9 cellular contexts compared by ENCODE assay signal in the genomic region with DNA sequence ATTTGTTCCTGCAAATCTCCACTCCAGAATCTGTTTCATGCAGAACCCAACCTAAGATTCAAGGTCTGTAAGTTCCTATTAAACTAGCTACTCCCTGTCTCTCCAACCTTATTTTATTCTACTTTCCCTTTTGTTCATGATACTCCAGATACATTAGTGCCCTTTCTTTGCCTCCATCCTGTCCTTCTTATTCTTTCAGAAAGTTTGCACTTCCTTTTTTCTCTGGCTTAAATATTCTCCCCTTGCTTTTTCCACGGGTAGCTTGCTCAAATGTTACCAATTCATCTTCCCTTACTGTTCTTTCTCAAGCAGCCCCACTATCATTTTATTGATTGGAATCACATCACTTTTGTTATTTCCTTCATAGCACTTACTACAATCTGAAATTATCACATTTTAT.
"Had no signal": no experiment of that assay in that cellular context is flagged by ENCODE, and none has a peak within 500 bp of the region (broad histone marks: within the 10 kb centered on the region; RNA-seq: fewer than 3 reads in every experiment).

No MANE protein-coding gene starts in this region.

- H3K27ac ChIP-seq: esophagus muscularis mucosa, tibial artery, uterus had no signal

- DNase-seq: activated CD4-positive, alpha-beta T cell treated with anti-CD3 and anti-CD28 coated beads, Interleukin-2, amount 10 ng/mL, durations not matched to agents 7 days and 5 days; activated naive CD4-positive, alpha-beta T cell treated with anti-CD3 and anti-CD28 coated beads, Interleukin-2, amount 10 ng/mL, durations not matched to agents 7 days and 5 days; hypothalamus; retina; stimulated activated CD4-positive, alpha-beta T cell treated with anti-CD3 and anti-CD28 coated beads, Interleukin-4, amount 100 ng/mL, for 4 hours; tibial artery; uterus had no signal

- ATAC-seq: WTC11 had no signal

- H3K36me3 ChIP-seq: esophagus muscularis mucosa, tibial artery, uterus had no signal

- H3K27ac Mint-ChIP-seq: activated CD4-positive, alpha-beta T cell treated with anti-CD3 and anti-CD28 coated beads, Interleukin-2, amount 10 ng/mL, durations not matched to agents 7 days and 5 days; activated naive CD4-positive, alpha-beta T cell treated with anti-CD3 and anti-CD28 coated beads, Interleukin-2, amount 10 ng/mL, durations not matched to agents 7 days and 5 days; WTC11 had no signal

- H3K4me3 ChIP-seq: esophagus muscularis mucosa, tibial artery, uterus had no signal

- H3K4me1 ChIP-seq: uterus had no signal

- H3K4me1 Mint-ChIP-seq: WTC11 had no signal

- H3K27me3 ChIP-seq: esophagus muscularis mucosa, tibial artery, uterus had no signal

- H3K9me3 Mint-ChIP-seq: activated naive CD4-positive, alpha-beta T cell treated with anti-CD3 and anti-CD28 coated beads, Interleukin-2, amount 10 ng/mL, durations not matched to agents 7 days and 5 days; WTC11 had no signal

- H3K4me3 Mint-ChIP-seq: activated CD4-positive, alpha-beta T cell treated with anti-CD3 and anti-CD28 coated beads, Interleukin-2, amount 10 ng/mL, durations not matched to agents 7 days and 5 days; activated naive CD4-positive, alpha-beta T cell treated with anti-CD3 and anti-CD28 coated beads, Interleukin-2, amount 10 ng/mL, durations not matched to agents 7 days and 5 days; WTC11 had no signal

- H3K9me3 ChIP-seq: esophagus muscularis mucosa, tibial artery, uterus had no signal

- H3K27me3 Mint-ChIP-seq: activated CD4-positive, alpha-beta T cell treated with anti-CD3 and anti-CD28 coated beads, Interleukin-2, amount 10 ng/mL, durations not matched to agents 7 days and 5 days; activated naive CD4-positive, alpha-beta T cell treated with anti-CD3 and anti-CD28 coated beads, Interleukin-2, amount 10 ng/mL, durations not matched to agents 7 days and 5 days had no signal

- H3K36me3 Mint-ChIP-seq: WTC11 had no signal
